ENCODE assay signal across 9 cellular contexts in genomic region chr6:124949706-124950105, GRCh38. TPM values are rescaled to one million over a fixed set of nuclear protein-coding genes. Genes with fewer than 3 reads are reported as not detected.
"Had no signal": no experiment of that assay in that cellular context is flagged by ENCODE, and none has a peak within 500 bp of the region (broad histone marks: within the 10 kb centered on the region; RNA-seq: fewer than 3 reads in every experiment).

No MANE protein-coding gene starts in this region.

- ATAC-seq: HCT116 had no signal

- H3K4me1 ChIP-seq: HAP-1 had no signal

- DNase-seq: GM23248, GOT3, H7, IMR-90, KBM-7 had no signal

- H3K4me3 ChIP-seq: GM23248, HAP-1 had no signal

- H3K9me3 ChIP-seq: HAP-1 had no signal

- H3K27ac ChIP-seq: GM23248, KMS-11 had no signal

- H3K36me3 ChIP-seq: HAP-1 had no signal

RNA-seq across cellular contexts. Expression of gene RNF217, which starts 12.5 kb away (rescaled TPM):
- total RNA-seq: HT-29 had no signal
